In genomic region chr14:77186911-77187648, GRCh38 we compare ENCODE assay signal across 1 cellular context.
TF ChIP-seq lines count a peak whose summit lies in the region.

No MANE protein-coding gene starts in this region.

TF ChIP-seq in SK-N-SH, 30 proteins besides CTCF, POLR2A, EP300 and RAD21 (continued from another document):
- TF ChIP-seq REST (IDR thresholded peaks at IDR 0.05; ENCODE audit: low read depth, low read length) (no peak), MXI1 (IDR thresholded peaks at IDR 0.05; ENCODE audit: low read depth, low read length) (no peak), IRF3 (IDR thresholded peaks at IDR 0.05; ENCODE audit: low read depth, low read length) (no peak), USF1 (IDR thresholded peaks at IDR 0.05; ENCODE audit: borderline replicate concordance, low read depth) (no peak), GABPA (IDR thresholded peaks at IDR 0.05; ENCODE audit: low read depth) (no peak), PBX3 (IDR thresholded peaks at IDR 0.05) (0 out of 2 replicates have a peak, but pooled peaks have one; percentile 13), RXRA (IDR thresholded peaks at IDR 0.05; ENCODE audit: borderline replicate concordance, low read depth) (no peak)
